In the genomic region with DNA sequence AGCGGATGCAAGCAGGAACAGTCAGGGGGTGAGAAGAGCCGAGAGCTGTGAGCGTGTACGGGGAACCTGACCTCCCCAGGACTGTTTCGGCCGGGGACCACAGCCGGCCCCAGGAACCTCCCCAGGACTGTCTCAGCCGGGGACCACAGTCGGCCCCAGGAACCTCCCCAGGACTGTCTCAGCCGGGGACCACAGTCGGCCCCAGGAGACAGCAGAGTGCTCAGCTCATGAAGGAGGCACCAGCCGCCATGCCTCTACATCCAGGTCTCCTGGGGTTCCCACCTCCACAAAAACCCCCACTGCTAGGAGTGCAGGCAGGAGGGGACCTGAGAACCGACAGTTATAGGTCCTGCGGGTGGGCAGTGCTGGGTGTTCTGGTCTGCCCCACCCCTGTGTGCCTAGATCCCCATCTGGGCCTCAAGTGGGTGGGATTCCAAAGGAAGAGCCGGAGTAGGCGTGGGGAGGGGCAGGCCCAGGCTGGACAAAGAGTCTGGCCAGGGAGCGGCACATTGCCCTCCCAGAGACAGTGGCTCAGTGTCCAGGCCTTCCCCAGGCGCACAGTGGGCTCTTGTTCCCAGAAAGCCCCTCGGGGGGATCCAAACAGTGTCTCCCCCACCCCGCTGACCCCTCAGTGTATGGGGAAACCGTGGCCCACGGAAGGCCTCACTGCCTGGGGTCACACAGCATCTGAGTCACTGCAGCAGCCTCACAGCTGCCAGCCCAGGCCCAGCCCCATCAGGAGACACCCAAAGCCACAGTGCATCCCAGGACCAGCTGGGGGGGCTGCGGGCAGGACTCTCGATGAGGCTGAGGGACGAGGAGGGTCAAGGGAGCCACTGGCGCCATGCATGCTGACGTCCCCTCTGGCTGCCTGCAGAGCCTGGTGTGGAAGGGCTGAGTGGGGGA, we compare ENCODE assay signal across 12 cellular contexts. TPM values are rescaled to one million over a fixed set of nuclear protein-coding genes. Genes with fewer than 3 reads are reported as not detected.
DNase-seq lines count a peak whose midpoint lies in the region; ATAC-seq, FAIRE-seq and TF ChIP-seq lines count a peak whose summit lies in the region.
"Had no signal": no experiment of that assay in that cellular context is flagged by ENCODE, and none has a peak within 500 bp of the region (broad histone marks: within the 10 kb centered on the region; RNA-seq: fewer than 3 reads in every experiment).

No MANE protein-coding gene starts in this region.

- TF ChIP-seq CTCF in HEK293 (tag by site-specific recombination; IDR thresholded peaks at IDR 0.05) (no peak), coronary artery (IDR thresholded peaks at IDR 0.05) (no peak), kidney (IDR thresholded peaks at IDR 0.05; ENCODE audit: borderline replicate concordance, extremely low read depth, insufficient read depth) (no peak), Calu3 (IDR thresholded peaks at IDR 0.05; ENCODE audit: unreplicated experiment) (no peak)

- no peak overlapping the region for H3K4me3 Mint-ChIP-seq in Calu3 (ENCODE audit: low read depth, unreplicated experiment)
- H3K4me3 Mint-ChIP-seq: activated T-cell treated with anti-CD3 and anti-CD28 coated beads, Interleukin-2, amount 50 U/mL, for 4 hours had no signal

- H3K9me3 ChIP-seq in HEK293 (ENCODE audit: control insufficient read depth, insufficient read depth, low read depth, low read length) (no peaks in the 10 kb centered on the region), kidney (ENCODE audit: control insufficient read depth in 1 of 2, low read length in 2 of 2) (no peaks in the 10 kb centered on the region), skeletal muscle satellite cell (replicated peaks; ENCODE audit: low read length) (no peaks in the 10 kb centered on the region)

- no peaks in the 10 kb centered on the region for H3K9me3 Mint-ChIP-seq in Calu3 (ENCODE audit: low read depth, unreplicated experiment)
- H3K9me3 Mint-ChIP-seq: activated T-cell treated with anti-CD3 and anti-CD28 coated beads, Interleukin-2, amount 50 U/mL, for 4 hours had no signal

- no peaks in the 10 kb centered on the region for H3K27me3 ChIP-seq in skeletal muscle satellite cell (ENCODE audit: control insufficient read depth, insufficient read depth, low read length)

- H3K4me3 ChIP-seq in HEK293 (ENCODE audit: low read depth, low read length) (no peak overlapping the region), coronary artery (peak overlapping the region; percentile 47), kidney (ENCODE audit: low read length in 2 of 2) (no peak overlapping the region), skeletal muscle satellite cell (ENCODE audit: low read length) (no peak overlapping the region)

- H3K36me3 Mint-ChIP-seq in Calu3 (ENCODE audit: insufficient read depth, unreplicated experiment): peaks cover 31% of the 10 kb centered on the region

- no peak for FAIRE-seq in kidney (lab: Jason Lieb, UNC)
- FAIRE-seq: endometrium had no signal

- CTCF ChIA-PET in HEK293 (lab: Yijun Ruan, JAX) (interaction anchor here (2.3 to 6.3 kb wide), 5 partner anchors 22 to 39 kb away, joined by 12 to 245 read pairs (median 34); no protein-coding TSS in a partner anchor), Calu3 (lab: Charles Lee) (interaction anchor here (1.2 to 2.0 kb wide), 2 partner anchors 9 to 29 kb away, joined by 4 to 7 read pairs; no protein-coding TSS in a partner anchor)

- peaks cover 28% of the 10 kb centered on the region for H3K4me1 Mint-ChIP-seq in Calu3 (ENCODE audit: low read depth, unreplicated experiment)

- no peak for ATAC-seq in GM21529 (IDR thresholded peaks at IDR 0.05; ENCODE audit: unreplicated experiment)
- ATAC-seq in GM19351 (IDR thresholded peaks at IDR 0.05; ENCODE audit: unreplicated experiment): no peak
- ATAC-seq: activated T-cell treated with anti-CD3 and anti-CD28 coated beads, Interleukin-2, amount 50 U/mL, for 4 hours had no signal

- H3K4me1 ChIP-seq in HEK293 (ENCODE audit: control insufficient read depth, insufficient read depth, low read length): peaks cover 3% of the 10 kb centered on the region; the same call in 1 of the 2 replicates
- peaks cover 0 to 20% of the 10 kb centered on the region in 2 donors for H3K4me1 ChIP-seq in kidney (ENCODE audit: control insufficient read depth in 1 of 2, insufficient read depth in 1 of 2, low read depth in 1 of 2, low read length in 2 of 2)
- H3K4me1 ChIP-seq in skeletal muscle satellite cell (ENCODE audit: control insufficient read depth, insufficient read depth, low read length): peaks cover 54% of the 10 kb centered on the region

- BruUV-seq in Calu3 (replicated peaks; lab: Mats Ljungman, UMichigan): no TSS peak

- H3K9ac ChIP-seq in kidney (ENCODE audit: low read length in 2 of 2) (no peak overlapping the region), skeletal muscle satellite cell (ENCODE audit: low read depth, low read length) (peak overlapping the region; percentile 28)

- peak overlapping the region; percentile 86 for H3K4me2 ChIP-seq in skeletal muscle satellite cell (ENCODE audit: low read length)

- no peaks in the 10 kb centered on the region for H3K27me3 Mint-ChIP-seq in Calu3 (ENCODE audit: unreplicated experiment)

- no peak overlapping the region for H3K27ac ChIP-seq in HEK293 (ENCODE audit: extremely low read depth, low read depth, low read length)
- H3K27ac ChIP-seq in coronary artery: peak overlapping the region; percentile 29 to 100
- H3K27ac ChIP-seq in kidney (ENCODE audit: low read depth in 2 of 2, low read length in 2 of 2): no peak overlapping the region

- no peak for DNase-seq in coronary artery (ENCODE audit: low spot score)
- DNase-seq in kidney: peak; percentile 68
- no peak for DNase-seq in Calu3
- no peak for DNase-seq in LoVo (ENCODE audit: low spot score)
- DNase-seq: activated CD4-positive, alpha-beta T cell treated with anti-CD3 and anti-CD28 coated beads for 48 hours; activated T-cell treated with anti-CD3 and anti-CD28 coated beads, Interleukin-2, amount 50 U/mL, for 4 hours; AML-193 had no signal

- intact Hi-C loops in kidney (cut with DNase I) (no loop called here), Calu3 (cut with micrococcal nuclease; ENCODE audit: unreplicated experiment) (no loop called here)

- POLR2A ChIA-PET in HEK293 (lab: Yijun Ruan, JAX): interaction anchor here (1.2 to 1.5 kb wide), 2 partner anchors 15 to 38 kb away, joined by 3 read pairs; partner anchors contain the start of gene POLR3K

- H3K36me3 ChIP-seq in HEK293 (ENCODE audit: control insufficient read depth in 2 of 2, insufficient read depth in 1 of 2, low read length in 2 of 2): peaks cover 0 to 16% of the 10 kb centered on the region in 2 experiments; a peak in 1 of 3 replicates
- no peaks in the 10 kb centered on the region for H3K36me3 ChIP-seq in kidney (ENCODE audit: control insufficient read depth in 1 of 2, insufficient read depth in 2 of 2, low read length in 2 of 2)
- peaks cover 31% of the 10 kb centered on the region for H3K36me3 ChIP-seq in skeletal muscle satellite cell (ENCODE audit: insufficient read depth, low read length)

- no peak overlapping the region for H3K27ac Mint-ChIP-seq in Calu3 (ENCODE audit: unreplicated experiment)

TF ChIP-seq in HEK293, 187 proteins besides CTCF, POLR2A, EP300 and RAD21:
- TF ChIP-seq ZNF747 (tag by site-specific recombination; IDR thresholded peaks at IDR 0.05): no peak
- peak; percentile 57 for TF ChIP-seq ZIC2 (tag by site-specific recombination; IDR thresholded peaks at IDR 0.05)
- no peak for TF ChIP-seq ZNF701 (tag by site-specific recombination; IDR thresholded peaks at IDR 0.05)
- peak; percentile 65; the same call in 1 of the 2 replicates for TF ChIP-seq EGR2 (tag by site-specific recombination; IDR thresholded peaks at IDR 0.05; ENCODE audit: low read depth)
- TF ChIP-seq ZNF184 (tag by site-specific recombination; IDR thresholded peaks at IDR 0.05): no peak
- TF ChIP-seq GLIS1 (tag by site-specific recombination; IDR thresholded peaks at IDR 0.05): peak; percentile 99
- peak; percentile 58; the same call in 1 of the 2 replicates for TF ChIP-seq ZFHX2 (tag by site-specific recombination; conservative IDR thresholded peaks at IDR 0.05)
- TF ChIP-seq ZNF692 (tag by site-specific recombination; IDR thresholded peaks at IDR 0.05): no peak

RNA-seq across cellular contexts. Expression of gene RHBDF1, which starts 4.3 kb away (rescaled TPM):
- 33.1 TPM for total RNA-seq in kidney
- 12.0 TPM for polyA plus RNA-seq in kidney (ENCODE audit: insufficient read depth, low read depth, low replicate concordance)
- 33.2 and 35.0 TPM in 2 replicates for total RNA-seq in skeletal muscle satellite cell (2012; rRNA removed)
- 47.3 and 60.2 TPM in 2 replicates for total RNA-seq in Calu3 (2022)

RNA-seq across cellular contexts. Expression of gene MPG, which starts 9.9 kb away (rescaled TPM):
- total RNA-seq in kidney: 40.8 TPM
- 54.3 TPM for polyA plus RNA-seq in kidney (ENCODE audit: insufficient read depth, low read depth, low replicate concordance)
- 258 and 274 TPM in 2 replicates for total RNA-seq in skeletal muscle satellite cell (2012; rRNA removed)
- total RNA-seq in Calu3 (2022): 40.1 and 45.6 TPM in 2 replicates

RNA-seq across cellular contexts. Expression of gene SNRNP25, which starts 14.5 kb away (rescaled TPM):
- total RNA-seq in kidney: 14.7 TPM
- 60.3 TPM for polyA plus RNA-seq in kidney (ENCODE audit: insufficient read depth, low read depth, low replicate concordance)
- total RNA-seq in skeletal muscle satellite cell (2012; rRNA removed): 31.2 and 31.4 TPM in 2 replicates
- total RNA-seq in Calu3 (2022): 37.8 and 38.7 TPM in 2 replicates

RNA-seq across cellular contexts. Expression of gene POLR3K, which starts 14.7 kb away (rescaled TPM):
- total RNA-seq in kidney (8.8 TPM), Calu3 (2022) (27.4 and 29.1 TPM in 2 replicates)
- 18.5 TPM for polyA plus RNA-seq in kidney (ENCODE audit: insufficient read depth, low read depth, low replicate concordance)
- 5.3 and 6.8 TPM in 2 replicates for total RNA-seq in skeletal muscle satellite cell (2012; rRNA removed)

Comparison
In these comparisons a context has a peak if more than half of its experiments do, and no peak if none do; other contexts are left out.
1. H3K27ac ChIP-seq: peak in coronary artery (2 of 2); none in HEK293 (single experiment) and kidney (0 of 2).